Comparison of ENCODE assay signal across 1 cellular context in the genomic region with DNA sequence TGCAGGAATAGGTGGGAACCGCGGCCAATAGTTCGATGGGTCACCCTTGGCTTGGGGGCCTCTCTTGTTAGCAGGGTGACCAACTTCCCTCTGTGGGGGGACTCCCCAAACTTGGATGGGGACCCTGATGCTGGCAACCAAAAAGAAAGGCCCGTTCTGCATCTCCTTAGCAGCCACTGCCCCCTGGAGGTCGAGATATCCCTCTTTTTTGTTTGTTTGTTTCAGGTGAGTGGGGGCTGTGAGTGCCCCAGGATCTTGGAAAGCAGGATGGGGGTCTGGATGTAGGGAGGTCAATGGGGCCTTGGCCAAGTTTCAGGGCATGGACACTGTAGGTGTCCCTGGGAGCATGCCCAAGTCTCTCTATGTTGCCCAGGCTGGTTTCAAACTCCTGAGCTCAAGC.
TF ChIP-seq lines count a peak whose summit lies in the region.

No MANE protein-coding gene starts in this region.

TF ChIP-seq in K562, 482 proteins besides CTCF, POLR2A, EP300 and RAD21 (continued from another document):
- TF ChIP-seq, protein P1, sequence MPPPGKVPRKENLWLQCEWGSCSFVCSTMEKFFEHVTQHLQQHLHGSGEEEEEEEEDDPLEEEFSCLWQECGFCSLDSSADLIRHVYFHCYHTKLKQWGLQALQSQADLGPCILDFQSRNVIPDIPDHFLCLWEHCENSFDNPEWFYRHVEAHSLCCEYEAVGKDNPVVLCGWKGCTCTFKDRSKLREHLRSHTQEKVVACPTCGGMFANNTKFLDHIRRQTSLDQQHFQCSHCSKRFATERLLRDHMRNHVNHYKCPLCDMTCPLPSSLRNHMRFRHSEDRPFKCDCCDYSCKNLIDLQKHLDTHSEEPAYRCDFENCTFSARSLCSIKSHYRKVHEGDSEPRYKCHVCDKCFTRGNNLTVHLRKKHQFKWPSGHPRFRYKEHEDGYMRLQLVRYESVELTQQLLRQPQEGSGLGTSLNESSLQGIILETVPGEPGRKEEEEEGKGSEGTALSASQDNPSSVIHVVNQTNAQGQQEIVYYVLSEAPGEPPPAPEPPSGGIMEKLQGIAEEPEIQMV (tag; conservative IDR thresholded peaks at IDR 0.05; ENCODE audit: low read depth) = no peak
- TF ChIP-seq SMC3 (conservative IDR thresholded peaks at IDR 0.05; ENCODE audit: insufficient read depth, low read depth, low read length) (peak; percentile 68), MAZ (CRISPR knock-in tag; conservative IDR thresholded peaks at IDR 0.05 in 1 of 2, IDR thresholded peaks at IDR 0.05 in 1 of 2) (peak in 1 of 2 experiments; percentile 63; a peak in 2 of 4 replicates), ARID2 (IDR thresholded peaks at IDR 0.05) (0 out of 2 replicates have a peak, but pooled peaks have one; percentile 24)
- TF ChIP-seq, protein P2, sequence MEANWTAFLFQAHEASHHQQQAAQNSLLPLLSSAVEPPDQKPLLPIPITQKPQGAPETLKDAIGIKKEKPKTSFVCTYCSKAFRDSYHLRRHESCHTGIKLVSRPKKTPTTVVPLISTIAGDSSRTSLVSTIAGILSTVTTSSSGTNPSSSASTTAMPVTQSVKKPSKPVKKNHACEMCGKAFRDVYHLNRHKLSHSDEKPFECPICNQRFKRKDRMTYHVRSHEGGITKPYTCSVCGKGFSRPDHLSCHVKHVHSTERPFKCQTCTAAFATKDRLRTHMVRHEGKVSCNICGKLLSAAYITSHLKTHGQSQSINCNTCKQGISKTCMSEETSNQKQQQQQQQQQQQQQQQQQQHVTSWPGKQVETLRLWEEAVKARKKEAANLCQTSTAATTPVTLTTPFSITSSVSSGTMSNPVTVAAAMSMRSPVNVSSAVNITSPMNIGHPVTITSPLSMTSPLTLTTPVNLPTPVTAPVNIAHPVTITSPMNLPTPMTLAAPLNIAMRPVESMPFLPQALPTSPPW (CRISPR knock-in tag; IDR thresholded peaks at IDR 0.05) = peak; percentile 28; the same call in 1 of the 2 replicates
